ENCODE assay signal across 4 cellular contexts in the genomic region with DNA sequence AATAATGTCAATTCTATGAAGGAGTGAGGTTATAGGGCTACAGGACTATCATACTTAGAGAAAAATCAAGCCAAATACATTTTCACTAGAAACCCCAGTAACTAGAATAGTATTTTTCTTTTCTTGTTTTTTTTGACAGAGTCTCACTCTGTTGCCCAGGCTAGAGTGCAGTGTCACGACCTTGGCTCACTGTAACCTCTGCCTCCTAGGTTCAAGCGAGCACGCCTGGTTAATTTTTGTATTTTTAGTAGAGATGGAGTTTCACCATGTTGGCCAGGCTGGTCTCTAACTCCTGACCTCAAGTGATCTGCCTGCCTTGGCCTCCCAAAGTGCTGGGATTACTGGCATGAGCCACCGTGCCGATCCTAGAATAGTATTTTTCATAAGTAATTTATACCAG. TPM values are rescaled to one million over a fixed set of nuclear protein-coding genes. Genes with fewer than 3 reads are reported as not detected.
"Had no signal": no experiment of that assay in that cellular context is flagged by ENCODE, and none has a peak within 500 bp of the region (broad histone marks: within the 10 kb centered on the region; RNA-seq: fewer than 3 reads in every experiment).

No MANE protein-coding gene starts in this region.

RNA-seq across cellular contexts. Expression of gene SYCP3, which starts 4.8 kb away (rescaled TPM):
- total RNA-seq: HepG2, HT-29, HT1080, IMR-90 had no signal
- polyA plus RNA-seq: HepG2 had no signal
